Comparison of ENCODE assay signal across 1 cellular context in genomic region chr14:71362920-71363584, GRCh38.
TF ChIP-seq lines count a peak whose summit lies in the region.

No MANE protein-coding gene starts in this region.

TF ChIP-seq in WTC11, 78 proteins besides CTCF, POLR2A, EP300 and RAD21 (continued from another document):
- TF ChIP-seq ZNF532 (CRISPR knock-in tag; IDR thresholded peaks at IDR 0.05; ENCODE audit: borderline replicate concordance) (no peak), STAT6 (CRISPR knock-in tag; conservative IDR thresholded peaks at IDR 0.05; ENCODE audit: low read depth) (no peak), SOX15 (CRISPR knock-in tag; IDR thresholded peaks at IDR 0.05) (no peak)
